ENCODE assay signal across 8 cellular contexts in genomic region chr15:62306851-62307504, GRCh38.
DNase-seq lines count a peak whose midpoint lies in the region; ATAC-seq and TF ChIP-seq lines count a peak whose summit lies in the region.

No MANE protein-coding gene starts in this region.

- H3K27me3 Mint-ChIP-seq in activated naive CD8-positive, alpha-beta T cell treated with anti-CD3 and anti-CD28 coated beads, Interleukin-2, amount 10 ng/mL, durations not matched to agents 7 days and 5 days, result peaks cover 36% of the 10 kb centered on the region

- no peak for ATAC-seq in activated naive CD8-positive, alpha-beta T cell treated with anti-CD3 and anti-CD28 coated beads, Interleukin-2, amount 10 ng/mL, durations not matched to agents 7 days and 5 days (ENCODE audit: low read depth)
- no peak for ATAC-seq in HG03457 (IDR thresholded peaks at IDR 0.05; ENCODE audit: unreplicated experiment)
- ATAC-seq in GM18505 (IDR thresholded peaks at IDR 0.05; ENCODE audit: unreplicated experiment), result no peak

- H3K27ac Mint-ChIP-seq in activated naive CD8-positive, alpha-beta T cell treated with anti-CD3 and anti-CD28 coated beads, Interleukin-2, amount 10 ng/mL, durations not matched to agents 7 days and 5 days, result peak overlapping the region; percentile 59

- H3K27ac ChIP-seq in left ventricle myocardium inferior (replicated peaks), result no peak overlapping the region
- H3K27ac ChIP-seq in sigmoid colon, result no peak overlapping the region

- TF ChIP-seq POLR2A in sigmoid colon (IDR thresholded peaks at IDR 0.05), result no peak
- TF ChIP-seq POLR2A in GM18505 (IDR thresholded peaks at IDR 0.05; ENCODE audit: borderline replicate concordance, extremely low read depth, insufficient read depth, insufficient read length), result no peak

- H3K9me3 ChIP-seq in left ventricle myocardium inferior (replicated peaks) (peaks cover 10% of the 10 kb centered on the region), sigmoid colon (no peaks in the 10 kb centered on the region)

- intact Hi-C loops in left ventricle myocardium inferior (cut with micrococcal nuclease), result loop anchor here (10.0 kb wide), 1 partner anchor 432 kb away; no protein-coding TSS in a partner anchor
- intact Hi-C loops in sigmoid colon (cut with DNase I), result loop anchor here (5.0 to 10.0 kb wide), 2 partner anchors 235 to 432 kb away; no protein-coding TSS in a partner anchor

- no peaks in the 10 kb centered on the region for H3K36me3 Mint-ChIP-seq in activated naive CD8-positive, alpha-beta T cell treated with anti-CD3 and anti-CD28 coated beads, Interleukin-2, amount 10 ng/mL, durations not matched to agents 7 days and 5 days

- H3K4me3 ChIP-seq in left ventricle myocardium inferior (no peak overlapping the region), sigmoid colon (no peak overlapping the region)

- TF ChIP-seq CTCF in left ventricle myocardium inferior (IDR thresholded peaks at IDR 0.05; ENCODE audit: borderline replicate concordance) (peak; percentile 80), sigmoid colon (IDR thresholded peaks at IDR 0.05) (peak; percentile 45 to 69 (median 64))

- peaks cover 7% of the 10 kb centered on the region for H3K4me1 Mint-ChIP-seq in activated naive CD8-positive, alpha-beta T cell treated with anti-CD3 and anti-CD28 coated beads, Interleukin-2, amount 10 ng/mL, durations not matched to agents 7 days and 5 days

- H3K36me3 ChIP-seq in left ventricle myocardium inferior (no peaks in the 10 kb centered on the region), sigmoid colon (no peaks in the 10 kb centered on the region)

- H3K4me1 ChIP-seq in left ventricle myocardium inferior, result peaks cover 12% of the 10 kb centered on the region
- H3K4me1 ChIP-seq in sigmoid colon, result peaks cover 0 to 11% (median 6%) of the 10 kb centered on the region in 4 donors

- H3K27me3 ChIP-seq in left ventricle myocardium inferior (ENCODE audit: low read depth) (no peaks in the 10 kb centered on the region), sigmoid colon (no peaks in the 10 kb centered on the region)

- H3K4me3 Mint-ChIP-seq in activated naive CD8-positive, alpha-beta T cell treated with anti-CD3 and anti-CD28 coated beads, Interleukin-2, amount 10 ng/mL, durations not matched to agents 7 days and 5 days, result peak overlapping the region; percentile 59

- H3K9me3 Mint-ChIP-seq in activated naive CD8-positive, alpha-beta T cell treated with anti-CD3 and anti-CD28 coated beads, Interleukin-2, amount 10 ng/mL, durations not matched to agents 7 days and 5 days, result no peaks in the 10 kb centered on the region

- TF ChIP-seq EP300 in sigmoid colon (IDR thresholded peaks at IDR 0.05), result no peak

- peak; percentile 5 for DNase-seq in CD1c-positive myeloid dendritic cell (ENCODE audit: extremely low spot score)
- peak; percentile 70 for DNase-seq in H4 (ENCODE audit: low spot score)
- peak; percentile 10 for DNase-seq in NCI-H345 treated with DMSO at 0.1 percent for 48 hours (lab: John Stamatoyannopoulos, UW; ENCODE audit: unreplicated experiment)
- DNase-seq in activated naive CD8-positive, alpha-beta T cell treated with anti-CD3 and anti-CD28 coated beads, Interleukin-2, amount 10 ng/mL, durations not matched to agents 7 days and 5 days, result no peak
- DNase-seq in left ventricle myocardium inferior, result peak; percentile 32
- DNase-seq in sigmoid colon, result peak; percentile 79

- POLR2A ChIA-PET in activated naive CD8-positive, alpha-beta T cell treated with anti-CD3 and anti-CD28 coated beads, Interleukin-2, amount 10 ng/mL, durations not matched to agents 7 days and 5 days (lab: Charles Lee), result no interaction called here

- WGBS in sigmoid colon, 2 donors, result 9 to 30% methylated on average over 9 of the region's 9 CpGs
